ENCODE assay signal across 18 cellular contexts in genomic region chr17:64070213-64070612, GRCh38. TPM values are rescaled to one million over a fixed set of nuclear protein-coding genes. Genes with fewer than 3 reads are reported as not detected.
A peak's percentile ranks its signal among the peaks of the same experiment; 100 is the strongest.
DNase-seq lines count a peak whose midpoint lies in the region; ATAC-seq, FAIRE-seq and TF ChIP-seq lines count a peak whose summit lies in the region.
"Had no signal": no experiment of that assay in that cellular context is flagged by ENCODE, and none has a peak within 500 bp of the region (broad histone marks: within the 10 kb centered on the region; RNA-seq: fewer than 3 reads in every experiment).

No MANE protein-coding gene starts in this region.

- H3K9ac ChIP-seq in MM.1S (ENCODE audit: low read length), result no peak overlapping the region
- H3K9ac ChIP-seq in K562 (ENCODE audit: insufficient read depth in 1 of 2, low read depth in 2 of 2, low read length in 2 of 2), result no peak overlapping the region

- H3K36me3 Mint-ChIP-seq in activated naive CD8-positive, alpha-beta T cell treated with anti-CD3 and anti-CD28 coated beads, Interleukin-2, amount 50 U/mL, for 24 hours (ENCODE audit: low read depth), result peaks cover 72% of the 10 kb centered on the region
- peaks cover 42% of the 10 kb centered on the region for H3K36me3 Mint-ChIP-seq in activated naive CD8-positive, alpha-beta T cell treated with anti-CD3 and anti-CD28 coated beads for 36 hours
- H3K36me3 Mint-ChIP-seq in stimulated activated effector memory CD8-positive, alpha-beta T cell treated with anti-CD3 and anti-CD28 coated beads, Interleukin-12 subunit alpha, Interleukin-12 subunit beta, amount 100 ng/mL, for 72 hours, result peaks cover 100% of the 10 kb centered on the region

- no peak for ATAC-seq in activated naive CD8-positive, alpha-beta T cell treated with anti-CD3 and anti-CD28 coated beads, Interleukin-2, amount 50 U/mL, for 24 hours
- ATAC-seq in K562, result no peak
- ATAC-seq in stimulated activated effector memory CD8-positive, alpha-beta T cell treated with anti-CD3 and anti-CD28 coated beads, Interleukin-12 subunit alpha, Interleukin-12 subunit beta, amount 100 ng/mL, for 72 hours, result no peak
- ATAC-seq: GM23338, HCT116 had no signal

- intact Hi-C loops in K562 (cut with micrococcal nuclease), result no loop called here

- H3K4me3 Mint-ChIP-seq in activated naive CD8-positive, alpha-beta T cell treated with anti-CD3 and anti-CD28 coated beads, Interleukin-2, amount 50 U/mL, for 24 hours, result no peak overlapping the region
- H3K4me3 Mint-ChIP-seq in activated naive CD8-positive, alpha-beta T cell treated with anti-CD3 and anti-CD28 coated beads for 36 hours, result no peak overlapping the region
- no peak overlapping the region for H3K4me3 Mint-ChIP-seq in stimulated activated effector memory CD8-positive, alpha-beta T cell treated with anti-CD3 and anti-CD28 coated beads, Interleukin-12 subunit alpha, Interleukin-12 subunit beta, amount 100 ng/mL, for 72 hours
- H3K4me3 Mint-ChIP-seq: CD4-positive, alpha-beta memory T cell; GM23338; H9 had no signal

- TF ChIP-seq RAD21 in K562 (CRISPR knock-in tag; conservative IDR thresholded peaks at IDR 0.05 in 1 of 2, IDR thresholded peaks at IDR 0.05 in 1 of 2), result no peak

- H3K4me3 ChIP-seq in MM.1S (ENCODE audit: low read length) (no peak overlapping the region), K562 (no peak overlapping the region)
- H3K4me3 ChIP-seq: GM23338 had no signal

- H2AFZ ChIP-seq in MM.1S (ENCODE audit: low read length) (no peak overlapping the region), K562 (ENCODE audit: low read depth, low read length) (no peak overlapping the region)
- H2AFZ ChIP-seq: GM23338 had no signal

- H3K4me1 Mint-ChIP-seq in activated naive CD8-positive, alpha-beta T cell treated with anti-CD3 and anti-CD28 coated beads, Interleukin-2, amount 50 U/mL, for 24 hours, result peaks cover 34% of the 10 kb centered on the region
- H3K4me1 Mint-ChIP-seq in activated naive CD8-positive, alpha-beta T cell treated with anti-CD3 and anti-CD28 coated beads for 36 hours, result no peaks in the 10 kb centered on the region
- H3K4me1 Mint-ChIP-seq in stimulated activated effector memory CD8-positive, alpha-beta T cell treated with anti-CD3 and anti-CD28 coated beads, Interleukin-12 subunit alpha, Interleukin-12 subunit beta, amount 100 ng/mL, for 72 hours, result peaks cover 35% of the 10 kb centered on the region
- H3K4me1 Mint-ChIP-seq: GM23338, H9 had no signal

- CTCF ChIA-PET in K562 (lab: Yijun Ruan, JAX; ENCODE audit: low intra/inter-chr PET ratio), result no interaction called here

- H3K27ac Mint-ChIP-seq in activated naive CD8-positive, alpha-beta T cell treated with anti-CD3 and anti-CD28 coated beads, Interleukin-2, amount 50 U/mL, for 24 hours, result peak overlapping the region; percentile 36
- H3K27ac Mint-ChIP-seq in activated naive CD8-positive, alpha-beta T cell treated with anti-CD3 and anti-CD28 coated beads for 36 hours, result no peak overlapping the region
- H3K27ac Mint-ChIP-seq in stimulated activated effector memory CD8-positive, alpha-beta T cell treated with anti-CD3 and anti-CD28 coated beads, Interleukin-12 subunit alpha, Interleukin-12 subunit beta, amount 100 ng/mL, for 72 hours, result peak overlapping the region; percentile 4
- H3K27ac Mint-ChIP-seq: GM23338, H9 had no signal

- no peak for FAIRE-seq in K562 (lab: Jason Lieb, UNC)
- FAIRE-seq: G401.6, GM12891, GM18507 had no signal

- H3K27ac ChIP-seq in MM.1S (ENCODE audit: low read length), result peak overlapping the region; percentile 0; the same call in 1 of the 2 replicates
- no peak overlapping the region for H3K27ac ChIP-seq in K562 (ENCODE audit: extremely low read depth, low read depth, low read length)

- H3K79me2 ChIP-seq in MM.1S (ENCODE audit: low read length) (peaks cover 81% of the 10 kb centered on the region), K562 (ENCODE audit: control insufficient read depth, insufficient read depth, low read length) (no peaks in the 10 kb centered on the region)

- H3K9me3 ChIP-seq in MM.1S (replicated peaks; ENCODE audit: insufficient read depth, low read length) (no peaks in the 10 kb centered on the region), K562 (replicated peaks; ENCODE audit: control insufficient read depth, insufficient read depth, low read depth, low read length) (peaks cover 5% of the 10 kb centered on the region; the same call in 1 of the 2 replicates)

- peaks cover 48% of the 10 kb centered on the region for H3K36me3 ChIP-seq in MM.1S (replicated peaks; ENCODE audit: insufficient read depth, low read length)
- H3K36me3 ChIP-seq in K562 (ENCODE audit: control insufficient read depth, insufficient read depth, low read length), result peaks cover 53% of the 10 kb centered on the region

- WGBS in K562 (ENCODE audit: insufficient coverage, low coverage, missing lambda C conversion rate), result 96% methylated on average over 3 of the region's 3 CpGs

- peaks cover 24% of the 10 kb centered on the region for H3K9me3 Mint-ChIP-seq in activated naive CD8-positive, alpha-beta T cell treated with anti-CD3 and anti-CD28 coated beads, Interleukin-2, amount 50 U/mL, for 24 hours
- peaks cover 12% of the 10 kb centered on the region for H3K9me3 Mint-ChIP-seq in activated naive CD8-positive, alpha-beta T cell treated with anti-CD3 and anti-CD28 coated beads for 36 hours
- peaks cover 2% of the 10 kb centered on the region for H3K9me3 Mint-ChIP-seq in stimulated activated effector memory CD8-positive, alpha-beta T cell treated with anti-CD3 and anti-CD28 coated beads, Interleukin-12 subunit alpha, Interleukin-12 subunit beta, amount 100 ng/mL, for 72 hours

- peaks cover 51% of the 10 kb centered on the region for H3K4me1 ChIP-seq in MM.1S (ENCODE audit: low read length)
- no peaks in the 10 kb centered on the region; a peak in 1 of 5 replicates for H3K4me1 ChIP-seq in K562 (replicated peaks in 1 of 2; ENCODE audit: control insufficient read depth in 2 of 2, insufficient read depth in 2 of 2, low read length in 2 of 2)

- H4K20me1 ChIP-seq in MM.1S (ENCODE audit: insufficient read depth, low read length), result no peaks in the 10 kb centered on the region
- H4K20me1 ChIP-seq in K562 (replicated peaks; ENCODE audit: control insufficient read depth, insufficient read depth, low read length), result no peaks in the 10 kb centered on the region

- no peak for DNase-seq in activated naive CD8-positive, alpha-beta T cell treated with anti-CD3 and anti-CD28 coated beads, Interleukin-2, amount 50 U/mL, for 24 hours
- DNase-seq in activated naive CD8-positive, alpha-beta T cell treated with anti-CD3 and anti-CD28 coated beads for 36 hours, result no peak
- DNase-seq in MM.1S, result no peak
- no peak for DNase-seq in K562 (ENCODE audit: extremely low read depth in 1 of 4, low spot score in 3 of 4)
- no peak for DNase-seq in stimulated activated effector memory CD8-positive, alpha-beta T cell treated with anti-CD3 and anti-CD28 coated beads, Interleukin-12 subunit alpha, Interleukin-12 subunit beta, amount 100 ng/mL, for 72 hours (ENCODE audit: low spot score in 2 of 2)
- no peak for DNase-seq in GM03348 (ENCODE audit: low spot score)
- DNase-seq in NCI-H1105 treated with DMSO at 0.1 percent for 48 hours (lab: John Stamatoyannopoulos, UW), result no peak
- DNase-seq: C1 segment of cervical spinal cord; Caco-2; CD4-positive, alpha-beta memory T cell; DMS153; DND-41; H9 had no signal

- BruUV-seq in K562 (replicated peaks; lab: Mats Ljungman, UMichigan), result no TSS peak

- H3K27me3 ChIP-seq in MM.1S (replicated peaks; ENCODE audit: insufficient read depth, low read length) (no peaks in the 10 kb centered on the region), K562 (ENCODE audit: control insufficient read depth in 2 of 2, insufficient read depth in 2 of 2, low read length in 2 of 2) (no peaks in the 10 kb centered on the region)

- no peak overlapping the region for H3K4me2 ChIP-seq in MM.1S (ENCODE audit: low read depth, low read length)
- no peak overlapping the region for H3K4me2 ChIP-seq in K562 (ENCODE audit: insufficient read depth, low read length)
- H3K4me2 ChIP-seq: GM23338 had no signal

- no peak for TF ChIP-seq EP300 in K562 (IDR thresholded peaks at IDR 0.05; ENCODE audit: low read length)

- no peaks in the 10 kb centered on the region for H3K9me1 ChIP-seq in K562 (ENCODE audit: control insufficient read depth, insufficient read depth, low read length)

- no peaks in the 10 kb centered on the region for H3K9me2 ChIP-seq in MM.1S (replicated peaks; ENCODE audit: insufficient read depth, low read length)

- TF ChIP-seq CTCF in MM.1S (IDR thresholded peaks at IDR 0.05; ENCODE audit: low read length) (no peak), K562 (IDR thresholded peaks at IDR 0.05 in 2 of 3, conservative IDR thresholded peaks at IDR 0.05 in 1 of 3; ENCODE audit: insufficient read depth in 2 of 3, low read depth in 1 of 3, low read length in 3 of 3) (no peak)

- POLR2A ChIA-PET in K562 (lab: Yijun Ruan, JAX), result interaction anchor here (1.2 kb wide), 1 partner anchor 10 kb away, joined by 4 read pairs; no protein-coding TSS in a partner anchor

- TF ChIP-seq POLR2A in K562 (conservative IDR thresholded peaks at IDR 0.05), result no peak

- H3F3A ChIP-seq in MM.1S (ENCODE audit: insufficient read depth, low read length), result peaks cover 64% of the 10 kb centered on the region

- in situ Hi-C loops in K562 (cut with MboI), result no loop called here

- H3K27me3 Mint-ChIP-seq in activated naive CD8-positive, alpha-beta T cell treated with anti-CD3 and anti-CD28 coated beads, Interleukin-2, amount 50 U/mL, for 24 hours, result no peaks in the 10 kb centered on the region
- H3K27me3 Mint-ChIP-seq in activated naive CD8-positive, alpha-beta T cell treated with anti-CD3 and anti-CD28 coated beads for 36 hours, result no peaks in the 10 kb centered on the region
- H3K27me3 Mint-ChIP-seq: CD4-positive, alpha-beta memory T cell had no signal

RNA-seq across cellular contexts. Expression of gene ICAM2, which starts 49.8 kb away (rescaled TPM):
- total RNA-seq in activated naive CD8-positive, alpha-beta T cell treated with anti-CD3 and anti-CD28 coated beads for 36 hours, result 10 to 100 TPM; 52.9 to 54.5 TPM
- total RNA-seq in K562 (2011; cell fraction: chromatin; rRNA removed; ENCODE audit: low replicate concordance), result 34.7 and 120 TPM in 2 replicates
- 149 and 167 TPM in 2 replicates for total RNA-seq in K562 (2011; cell fraction: nucleolus; rRNA removed)
- total RNA-seq in K562 (2011; cell fraction: nucleoplasm; rRNA removed), result 100 and 105 TPM in 2 replicates
- total RNA-seq in K562 (2014; rRNA removed), result 56.9 and 85.3 TPM in 2 replicates
- 28.3 and 42.2 TPM in 2 replicates for total RNA-seq in K562 (2014; rRNA removed; fragmentation: Illumina TruSeq; extraction: Trizol)
- 59.0 and 60.6 TPM in 2 replicates for total RNA-seq in K562 (2015; rRNA removed; fragmentation: Illumina TruSeq; extraction: Trizol)
- total RNA-seq in K562 (2021), result 60.6 and 65.4 TPM in 2 replicates
- polyA plus RNA-seq in K562 (2011; rRNA removed), result 51.0 and 64.1 TPM in 2 replicates
- polyA plus RNA-seq in K562 (2011; cell fraction: cytosol; rRNA removed), result 80.3 and 166 TPM in 2 replicates
- 42.4 and 69.3 TPM in 2 replicates for polyA plus RNA-seq in K562 (2011; cell fraction: nucleus; rRNA removed)
- polyA plus RNA-seq in K562 (2012), result 53.4 and 87.2 TPM in 2 replicates
- 89.4 and 91.6 TPM in 2 replicates for polyA plus RNA-seq in K562 (2014; fragmentation: Illumina TruSeq; extraction: Trizol)
- 10 to 100 TPM; 37.9 to 68.1 TPM for polyA plus RNA-seq in K562 (2014; fragmentation: Nextera tagmentation; extraction: Ambion mirVana)
- polyA plus RNA-seq in K562 (2014; rRNA removed), result 70.5 and 78.0 TPM in 2 replicates
- polyA minus RNA-seq in K562 (2011; rRNA and poly(A)+ RNA removed), result 33.3 and 54.4 TPM in 2 replicates
- 23.3 and 26.8 TPM in 2 replicates for polyA minus RNA-seq in K562 (2011; cell fraction: cytosol; rRNA and poly(A)+ RNA removed)
- polyA minus RNA-seq in K562 (2011; cell fraction: nucleus; rRNA and poly(A)+ RNA removed), result 50.1 and 59.2 TPM in 2 replicates

RNA-seq across cellular contexts. Expression of gene ERN1, which starts 59.7 kb away (rescaled TPM):
- total RNA-seq in activated naive CD8-positive, alpha-beta T cell treated with anti-CD3 and anti-CD28 coated beads for 36 hours, result 1 to 10 TPM; 7.6 to 9.0 TPM
- total RNA-seq in K562 (2011; cell fraction: chromatin; rRNA removed; ENCODE audit: low replicate concordance), result 41.9 and 57.7 TPM in 2 replicates
- 29.5 and 31.2 TPM in 2 replicates for total RNA-seq in K562 (2011; cell fraction: nucleolus; rRNA removed)
- 35.3 and 46.4 TPM in 2 replicates for total RNA-seq in K562 (2011; cell fraction: nucleoplasm; rRNA removed)
- total RNA-seq in K562 (2014; rRNA removed) (7.9 and 10.2 TPM in 2 replicates), K562 (2014; rRNA removed; fragmentation: Illumina TruSeq; extraction: Trizol) (7.3 and 12.3 TPM in 2 replicates), K562 (2015; rRNA removed; fragmentation: Illumina TruSeq; extraction: Trizol) (5.4 TPM in 2 replicates), K562 (2021) (19.2 and 22.5 TPM in 2 replicates)
- polyA plus RNA-seq in K562 (2011; rRNA removed) (9.1 and 11.3 TPM in 2 replicates), K562 (2014; fragmentation: Illumina TruSeq; extraction: Trizol) (6.6 and 8.2 TPM in 2 replicates), K562 (2014; fragmentation: Nextera tagmentation; extraction: Ambion mirVana) (1 to 10 TPM; 2.1 to 4.3 TPM), K562 (2014; rRNA removed) (7.0 and 8.6 TPM in 2 replicates)
- 3.3 and 5.2 TPM in 2 replicates for polyA plus RNA-seq in K562 (2011; cell fraction: cytosol; rRNA removed)
- polyA plus RNA-seq in K562 (2011; cell fraction: nucleus; rRNA removed), result 9.2 and 9.7 TPM in 2 replicates
- 5.1 and 14.2 TPM in 2 replicates for polyA plus RNA-seq in K562 (2012)
- polyA minus RNA-seq in K562 (2011; rRNA and poly(A)+ RNA removed), result 8.2 and 11.4 TPM in 2 replicates
- 4.9 and 5.2 TPM in 2 replicates for polyA minus RNA-seq in K562 (2011; cell fraction: cytosol; rRNA and poly(A)+ RNA removed)
- 8.3 and 12.1 TPM in 2 replicates for polyA minus RNA-seq in K562 (2011; cell fraction: nucleus; rRNA and poly(A)+ RNA removed)
